In the genomic region with DNA sequence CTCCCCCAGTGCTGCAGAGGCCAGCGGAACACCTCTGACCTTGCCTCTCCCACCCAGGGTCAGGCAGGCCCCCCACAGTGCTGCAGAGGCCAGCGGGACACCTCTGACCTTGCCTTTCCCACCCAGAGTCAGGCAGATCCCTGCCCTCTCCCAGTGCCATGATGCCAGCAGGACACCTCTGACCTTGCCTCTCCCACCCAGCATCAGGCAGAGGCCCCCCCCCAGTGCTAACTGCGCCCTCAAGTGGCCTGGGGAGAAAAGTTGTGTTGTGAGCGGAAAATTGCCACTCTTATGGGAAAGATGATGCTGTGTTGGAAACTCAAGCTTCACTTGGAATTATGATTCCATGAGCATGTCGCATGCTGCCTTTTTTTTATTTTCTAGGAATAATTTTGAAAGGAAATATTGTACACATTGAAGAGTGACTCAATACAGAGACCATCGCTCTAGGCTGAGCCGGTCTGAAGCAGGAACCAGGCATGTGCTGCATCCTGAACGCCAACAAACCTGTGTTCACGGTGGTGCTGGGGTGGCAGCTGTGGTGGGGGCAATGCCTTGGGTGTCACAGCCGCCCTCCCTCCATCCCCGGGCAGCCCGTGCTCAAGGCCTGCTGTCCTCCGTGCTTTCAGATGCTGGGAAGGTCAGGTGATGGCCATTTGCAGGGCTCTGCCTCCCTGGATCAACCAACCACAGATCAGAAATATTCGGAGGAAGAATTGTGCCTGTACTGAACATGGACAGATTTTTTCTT, we compare ENCODE assay signal across 24 cellular contexts.
A peak's percentile ranks its signal among the peaks of the same experiment; 100 is the strongest.
DNase-seq lines count a peak whose midpoint lies in the region; ATAC-seq, FAIRE-seq and TF ChIP-seq lines count a peak whose summit lies in the region.
"Had no signal": no experiment of that assay in that cellular context is flagged by ENCODE, and none has a peak within 500 bp of the region (broad histone marks: within the 10 kb centered on the region; RNA-seq: fewer than 3 reads in every experiment).

No MANE protein-coding gene starts in this region.

- H3K36me3 Mint-ChIP-seq in activated naive CD4-positive, alpha-beta T cell treated with anti-CD3 and anti-CD28 coated beads, Interleukin-2, amount 50 U/mL, for 72 hours = no peaks in the 10 kb centered on the region
- H3K36me3 Mint-ChIP-seq: activated CD8-positive, alpha-beta memory T cell treated with anti-CD3 and anti-CD28 coated beads, Interleukin-2, amount 10 ng/mL, durations not matched to agents 7 days and 5 days; activated naive CD4-positive, alpha-beta T cell treated with anti-CD3 and anti-CD28 coated beads, Interleukin-2, amount 50 U/mL, for 24 hours; CD4-positive, CD25-positive, alpha-beta regulatory T cell; naive B cell had no signal

- H3K9me1 ChIP-seq in keratinocyte (ENCODE audit: control insufficient read depth, extremely low read depth, insufficient read depth, low read length) = peaks cover 4% of the 10 kb centered on the region

- no peak overlapping the region for H3K4me2 ChIP-seq in keratinocyte (ENCODE audit: control insufficient read depth, extremely low read depth, insufficient read depth, low read depth, low read length)

- no peaks in the 10 kb centered on the region for H3K9me3 ChIP-seq in keratinocyte (ENCODE audit: control insufficient read depth, low read depth, low read length)
- H3K9me3 ChIP-seq: heart left ventricle, ovary, thyroid gland had no signal

- DNase-seq in HTR-8/SVneo (ENCODE audit: insufficient read length, low spot score) (no peak), astrocyte of the spinal cord (ENCODE audit: low read depth, low spot score) (no peak), keratinocyte (ENCODE audit: low read depth, low spot score) (no peak), retinal pigment epithelial cell (ENCODE audit: low read depth) (no peak), COR-L47 (lab: John Stamatoyannopoulos, UW) (no peak), Ammon's horn (ENCODE audit: low spot score) (no peak)
- DNase-seq in activated naive CD4-positive, alpha-beta T cell treated with anti-CD3 and anti-CD28 coated beads, Interleukin-2, amount 50 U/mL, for 72 hours (ENCODE audit: low spot score in 2 of 2) = no peak
- DNase-seq: activated CD4-positive, alpha-beta T cell treated with anti-CD3 and anti-CD28 coated beads, Interleukin-2, amount 50 U/mL, for 1 hour; activated CD8-positive, alpha-beta memory T cell treated with anti-CD3 and anti-CD28 coated beads, Interleukin-2, amount 10 ng/mL, durations not matched to agents 7 days and 5 days; activated T-cell treated with anti-CD3 and anti-CD28 coated beads, Interleukin-2, amount 50 U/mL, for 72 hours; anterior cingulate cortex; CD4-positive, CD25-positive, alpha-beta regulatory T cell; heart left ventricle; naive B cell; NCI-H187; NCI-H2171 treated with DMSO at 0.1 percent for 48 hours; NCI-H524 treated with DMSO at 0.1 percent for 48 hours; ovary; right cardiac atrium; stimulated activated naive CD4-positive, alpha-beta T cell treated with Interleukin-2 at 50 U/mL for 16 hours; thyroid gland had no signal

- no peak for ATAC-seq in GM21423 (IDR thresholded peaks at IDR 0.05; ENCODE audit: unreplicated experiment)
- no peak for ATAC-seq in activated naive CD4-positive, alpha-beta T cell treated with anti-CD3 and anti-CD28 coated beads, Interleukin-2, amount 50 U/mL, for 72 hours
- ATAC-seq: activated CD8-positive, alpha-beta memory T cell treated with anti-CD3 and anti-CD28 coated beads, Interleukin-2, amount 10 ng/mL, durations not matched to agents 7 days and 5 days; activated T-cell treated with anti-CD3 and anti-CD28 coated beads, Interleukin-2, amount 50 U/mL, for 72 hours; heart left ventricle; right cardiac atrium had no signal

- FAIRE-seq in HTR-8/SVneo (lab: Jason Lieb, UNC) (peak; percentile 46), keratinocyte (lab: Jason Lieb, UNC) (no peak)
- FAIRE-seq: H54 had no signal

- H3K9me3 Mint-ChIP-seq in activated naive CD4-positive, alpha-beta T cell treated with anti-CD3 and anti-CD28 coated beads, Interleukin-2, amount 50 U/mL, for 72 hours = no peaks in the 10 kb centered on the region
- H3K9me3 Mint-ChIP-seq: activated naive CD4-positive, alpha-beta T cell treated with anti-CD3 and anti-CD28 coated beads, Interleukin-2, amount 50 U/mL, for 24 hours had no signal

- H3K27me3 ChIP-seq in keratinocyte (ENCODE audit: control insufficient read depth, extremely low read depth, insufficient read depth, low read length) = no peaks in the 10 kb centered on the region
- H3K27me3 ChIP-seq: ovary, thyroid gland had no signal

- H3K4me1 ChIP-seq in keratinocyte (ENCODE audit: control insufficient read depth, extremely low read depth, insufficient read depth, low read length) = peaks cover 19% of the 10 kb centered on the region
- H3K4me1 ChIP-seq: heart left ventricle, thyroid gland had no signal

- no peaks in the 10 kb centered on the region for H3K36me3 ChIP-seq in keratinocyte (ENCODE audit: control insufficient read depth in 2 of 2, extremely low read depth in 1 of 2, insufficient read depth in 2 of 2, low read length in 2 of 2)
- H3K36me3 ChIP-seq: heart left ventricle, ovary, thyroid gland had no signal

- H3K27ac Mint-ChIP-seq in activated naive CD4-positive, alpha-beta T cell treated with anti-CD3 and anti-CD28 coated beads, Interleukin-2, amount 50 U/mL, for 72 hours = no peak overlapping the region
- H3K27ac Mint-ChIP-seq: activated CD8-positive, alpha-beta memory T cell treated with anti-CD3 and anti-CD28 coated beads, Interleukin-2, amount 10 ng/mL, durations not matched to agents 7 days and 5 days; activated naive CD4-positive, alpha-beta T cell treated with anti-CD3 and anti-CD28 coated beads, Interleukin-2, amount 50 U/mL, for 24 hours; activated T-cell treated with anti-CD3 and anti-CD28 coated beads, Interleukin-2, amount 50 U/mL, for 72 hours; CD4-positive, CD25-positive, alpha-beta regulatory T cell; naive B cell had no signal

- no peaks in the 10 kb centered on the region for H3K79me2 ChIP-seq in keratinocyte (ENCODE audit: control insufficient read depth, insufficient read depth, low read length)

- H3K4me3 ChIP-seq in astrocyte of the spinal cord (ENCODE audit: low read depth, low read length) = no peak overlapping the region
- no peak overlapping the region for H3K4me3 ChIP-seq in keratinocyte (ENCODE audit: control insufficient read depth in 2 of 3, extremely low read depth in 1 of 3, insufficient read depth in 2 of 3, low read depth in 1 of 3, low read length in 3 of 3)
- no peak overlapping the region for H3K4me3 ChIP-seq in retinal pigment epithelial cell (ENCODE audit: low read length)
- H3K4me3 ChIP-seq: heart left ventricle, ovary, thyroid gland had no signal

- TF ChIP-seq CTCF in astrocyte of the spinal cord (IDR thresholded peaks at IDR 0.05; ENCODE audit: low read depth, low read length) = peak; percentile 13
- TF ChIP-seq CTCF in keratinocyte (optimal IDR thresholded peaks at IDR 0.05 in 1 of 3, IDR thresholded peaks at IDR 0.05 in 1 of 3, conservative IDR thresholded peaks at IDR 0.05 in 1 of 3; ENCODE audit: extremely low read depth in 1 of 3, insufficient read depth in 2 of 3, low read length in 3 of 3) = peak in 2 of 3 experiments; percentile 11 to 33
- peak; percentile 25 for TF ChIP-seq CTCF in retinal pigment epithelial cell (conservative IDR thresholded peaks at IDR 0.05; ENCODE audit: low read depth, low read length)

- H3K27ac ChIP-seq in keratinocyte (ENCODE audit: control insufficient read depth, insufficient read depth, low read length) = no peak overlapping the region
- H3K27ac ChIP-seq: heart left ventricle, ovary, thyroid gland had no signal

- H2AFZ ChIP-seq in keratinocyte (ENCODE audit: control insufficient read depth, low read length) = no peak overlapping the region

- in situ Hi-C loops in astrocyte of the spinal cord (cut with HindIII; ENCODE audit: low sequenced_read_pairs) = no loop called here

- H3K9ac ChIP-seq in keratinocyte (ENCODE audit: control insufficient read depth, extremely low read depth, insufficient read depth, low read length) = no peak overlapping the region

- dilution Hi-C loops in keratinocyte (cut with MboI; ENCODE audit: extremely low pct_ligation_motif_present, low sequenced_read_pairs) = no loop called here

- H4K20me1 ChIP-seq in keratinocyte (ENCODE audit: control insufficient read depth, extremely low read depth, insufficient read depth, low read length) = peaks cover 27% of the 10 kb centered on the region
